1 cellular context compared by ENCODE assay signal in the genomic region with DNA sequence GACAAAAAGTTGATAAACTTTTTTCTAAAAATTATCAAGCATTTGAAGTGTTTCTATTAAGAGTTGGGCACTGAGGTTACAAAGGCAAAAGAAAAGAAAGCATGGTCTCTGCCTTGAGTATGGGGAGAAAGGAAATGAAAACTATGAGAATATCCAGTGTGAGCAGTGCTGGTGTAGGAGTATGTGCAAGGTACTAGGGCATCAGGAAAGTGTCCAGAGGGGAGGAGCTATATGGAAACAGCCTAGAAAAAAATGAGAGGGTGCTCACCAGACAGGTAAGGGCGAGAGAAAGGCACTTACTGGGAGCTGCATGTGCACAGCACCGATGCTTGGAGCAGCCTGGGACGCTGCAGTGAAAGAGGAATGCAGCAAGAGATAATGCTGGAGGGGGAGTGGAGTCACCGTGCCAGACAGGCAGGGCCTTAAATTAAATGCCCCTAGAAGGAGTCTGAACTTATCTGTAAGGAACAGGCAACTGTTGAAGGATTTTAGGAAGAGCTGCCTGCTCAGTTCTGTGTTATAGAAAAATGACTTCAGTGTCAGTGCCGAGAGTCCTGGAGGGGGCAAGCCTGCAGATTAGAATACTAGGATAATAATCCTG.
TF ChIP-seq lines count a peak whose summit lies in the region.

No MANE protein-coding gene starts in this region.

TF ChIP-seq in K562, 482 proteins besides CTCF, POLR2A, EP300 and RAD21 (continued from another document and continues in another):
- TF ChIP-seq CC2D1A (IDR thresholded peaks at IDR 0.05) (peak; percentile 73; the same call in 1 of the 2 replicates), RBFOX2 (IDR thresholded peaks at IDR 0.05; ENCODE audit: low read depth, low read length) (no peak), TEAD4 (IDR thresholded peaks at IDR 0.05; ENCODE audit: low read length) (peak; percentile 89), TEAD4 (CRISPR knock-in tag; IDR thresholded peaks at IDR 0.05; ENCODE audit: borderline replicate concordance) (no peak), HIVEP1 (CRISPR knock-in tag; IDR thresholded peaks at IDR 0.05) (no peak), ZNF282 (CRISPR knock-in tag; IDR thresholded peaks at IDR 0.05) (no peak), BHLHE40 (IDR thresholded peaks at IDR 0.05; ENCODE audit: low read length) (peak; percentile 36; the same call in 1 of the 2 replicates), CTBP1 (IDR thresholded peaks at IDR 0.05; ENCODE audit: borderline replicate concordance) (peak; percentile 46; the same call in 1 of the 2 replicates), ZNF76 (CRISPR knock-in tag; IDR thresholded peaks at IDR 0.05; ENCODE audit: borderline replicate concordance) (no peak), ZNF134 (CRISPR knock-in tag; conservative IDR thresholded peaks at IDR 0.05) (no peak), PHB2 (IDR thresholded peaks at IDR 0.05; ENCODE audit: low read depth) (peak; percentile 37; the same call in 1 of the 2 replicates), KDM1A (IDR thresholded peaks at IDR 0.05) (peak; percentile 80 to 85), MEIS2 (IDR thresholded peaks at IDR 0.05; ENCODE audit: partially characterized antibody) (peak; percentile 88), PHF21A (IDR thresholded peaks at IDR 0.05; ENCODE audit: borderline replicate concordance, low read depth) (0 out of 2 replicates have a peak, but pooled peaks have one; percentile 28), KLF10 (CRISPR knock-in tag; IDR thresholded peaks at IDR 0.05) (no peak), HDAC1 (IDR thresholded peaks at IDR 0.05) (peak in 1 of 2 experiments; percentile 67; a peak in 1 of 4 replicates), PML (IDR thresholded peaks at IDR 0.05; ENCODE audit: low read length) (peak; percentile 44; the same call in 1 of the 2 replicates), ARID1B (IDR thresholded peaks at IDR 0.05) (peak; percentile 93), ZNF436 (CRISPR knock-in tag; IDR thresholded peaks at IDR 0.05) (no peak), POLR2AphosphoS5 (IDR thresholded peaks at IDR 0.05; ENCODE audit: control insufficient read depth, insufficient read depth, low read depth, low read length) (peak; percentile 81), ADNP (tag; IDR thresholded peaks at IDR 0.05) (no peak), POLR3G (IDR thresholded peaks at IDR 0.05; ENCODE audit: extremely low read depth, insufficient read length, insufficient replicate concordance) (no peak), MTA2 (IDR thresholded peaks at IDR 0.05; ENCODE audit: low read depth) (peak; percentile 81), FUS (optimal IDR thresholded peaks at IDR 0.05; ENCODE audit: low read depth, low read length) (no peak), CBFA2T3 (IDR thresholded peaks at IDR 0.05) (peak; percentile 96), STAG1 (CRISPR knock-in tag; IDR thresholded peaks at IDR 0.05; ENCODE audit: borderline replicate concordance) (no peak), NCOR1 (IDR thresholded peaks at IDR 0.05) (peak; percentile 89), ELF2 (CRISPR knock-in tag; IDR thresholded peaks at IDR 0.05) (no peak), SRSF3 (IDR thresholded peaks at IDR 0.05; ENCODE audit: insufficient read depth, low read length) (no peak), ZNF77 (CRISPR knock-in tag; IDR thresholded peaks at IDR 0.05) (no peak), JUND (IDR thresholded peaks at IDR 0.05; ENCODE audit: borderline replicate concordance, low read depth, low read length) (no peak), JUND (tag; IDR thresholded peaks at IDR 0.05; ENCODE audit: borderline replicate concordance, low read depth, low read length) (peak; percentile 8; the same call in 1 of the 3 replicates), RCOR1 (IDR thresholded peaks at IDR 0.05; ENCODE audit: borderline replicate concordance in 1 of 2, low read depth in 2 of 2, low read length in 2 of 2) (0 out of 4 replicates have a peak, but pooled peaks of 1 of the 2 experiments have one; percentile 45), HDAC3 (IDR thresholded peaks at IDR 0.05; ENCODE audit: borderline replicate concordance, partially characterized antibody) (no peak), ZKSCAN1 (IDR thresholded peaks at IDR 0.05; ENCODE audit: low read depth, low read length) (peak; percentile 45; the same call in 1 of the 2 replicates), ETV1 (tag; conservative IDR thresholded peaks at IDR 0.05; ENCODE audit: low read depth) (no peak), CBX1 (IDR thresholded peaks at IDR 0.05; ENCODE audit: low read depth) (no peak), KLF16 (IDR thresholded peaks at IDR 0.05) (no peak; the same call in 1 of the 2 replicates)
- TF ChIP-seq, protein P1, sequence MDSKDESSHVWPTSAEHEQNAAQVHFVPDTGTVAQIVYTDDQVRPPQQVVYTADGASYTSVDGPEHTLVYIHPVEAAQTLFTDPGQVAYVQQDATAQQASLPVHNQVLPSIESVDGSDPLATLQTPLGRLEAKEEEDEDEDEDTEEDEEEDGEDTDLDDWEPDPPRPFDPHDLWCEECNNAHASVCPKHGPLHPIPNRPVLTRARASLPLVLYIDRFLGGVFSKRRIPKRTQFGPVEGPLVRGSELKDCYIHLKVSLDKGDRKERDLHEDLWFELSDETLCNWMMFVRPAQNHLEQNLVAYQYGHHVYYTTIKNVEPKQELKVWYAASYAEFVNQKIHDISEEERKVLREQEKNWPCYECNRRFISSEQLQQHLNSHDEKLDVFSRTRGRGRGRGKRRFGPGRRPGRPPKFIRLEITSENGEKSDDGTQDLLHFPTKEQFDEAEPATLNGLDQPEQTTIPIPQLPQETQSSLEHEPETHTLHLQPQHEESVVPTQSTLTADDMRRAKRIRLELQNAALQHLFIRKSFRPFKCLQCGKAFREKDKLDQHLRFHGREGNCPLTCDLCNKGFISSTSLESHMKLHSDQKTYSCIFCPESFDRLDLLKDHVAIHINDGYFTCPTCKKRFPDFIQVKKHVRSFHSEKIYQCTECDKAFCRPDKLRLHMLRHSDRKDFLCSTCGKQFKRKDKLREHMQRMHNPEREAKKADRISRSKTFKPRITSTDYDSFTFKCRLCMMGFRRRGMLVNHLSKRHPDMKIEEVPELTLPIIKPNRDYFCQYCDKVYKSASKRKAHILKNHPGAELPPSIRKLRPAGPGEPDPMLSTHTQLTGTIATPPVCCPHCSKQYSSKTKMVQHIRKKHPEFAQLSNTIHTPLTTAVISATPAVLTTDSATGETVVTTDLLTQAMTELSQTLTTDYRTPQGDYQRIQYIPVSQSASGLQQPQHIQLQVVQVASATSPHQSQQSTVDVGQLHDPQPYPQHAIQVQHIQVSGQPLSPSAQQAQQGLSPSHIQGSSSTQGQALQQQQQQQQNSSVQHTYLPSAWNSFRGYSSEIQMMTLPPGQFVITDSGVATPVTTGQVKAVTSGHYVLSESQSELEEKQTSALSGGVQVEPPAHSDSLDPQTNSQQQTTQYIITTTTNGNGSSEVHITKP (IDR thresholded peaks at IDR 0.05; ENCODE audit: partially characterized antibody) = peak; percentile 53
- TF ChIP-seq, protein P2, sequence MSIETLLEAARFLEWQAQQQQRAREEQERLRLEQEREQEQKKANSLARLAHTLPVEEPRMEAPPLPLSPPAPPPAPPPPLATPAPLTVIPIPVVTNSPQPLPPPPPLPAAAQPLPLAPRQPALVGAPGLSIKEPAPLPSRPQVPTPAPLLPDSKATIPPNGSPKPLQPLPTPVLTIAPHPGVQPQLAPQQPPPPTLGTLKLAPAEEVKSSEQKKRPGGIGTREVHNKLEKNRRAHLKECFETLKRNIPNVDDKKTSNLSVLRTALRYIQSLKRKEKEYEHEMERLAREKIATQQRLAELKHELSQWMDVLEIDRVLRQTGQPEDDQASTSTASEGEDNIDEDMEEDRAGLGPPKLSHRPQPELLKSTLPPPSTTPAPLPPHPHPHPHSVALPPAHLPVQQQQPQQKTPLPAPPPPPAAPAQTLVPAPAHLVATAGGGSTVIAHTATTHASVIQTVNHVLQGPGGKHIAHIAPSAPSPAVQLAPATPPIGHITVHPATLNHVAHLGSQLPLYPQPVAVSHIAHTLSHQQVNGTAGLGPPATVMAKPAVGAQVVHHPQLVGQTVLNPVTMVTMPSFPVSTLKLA (conservative IDR thresholded peaks at IDR 0.05) = no peak
- TF ChIP-seq, protein P3, sequence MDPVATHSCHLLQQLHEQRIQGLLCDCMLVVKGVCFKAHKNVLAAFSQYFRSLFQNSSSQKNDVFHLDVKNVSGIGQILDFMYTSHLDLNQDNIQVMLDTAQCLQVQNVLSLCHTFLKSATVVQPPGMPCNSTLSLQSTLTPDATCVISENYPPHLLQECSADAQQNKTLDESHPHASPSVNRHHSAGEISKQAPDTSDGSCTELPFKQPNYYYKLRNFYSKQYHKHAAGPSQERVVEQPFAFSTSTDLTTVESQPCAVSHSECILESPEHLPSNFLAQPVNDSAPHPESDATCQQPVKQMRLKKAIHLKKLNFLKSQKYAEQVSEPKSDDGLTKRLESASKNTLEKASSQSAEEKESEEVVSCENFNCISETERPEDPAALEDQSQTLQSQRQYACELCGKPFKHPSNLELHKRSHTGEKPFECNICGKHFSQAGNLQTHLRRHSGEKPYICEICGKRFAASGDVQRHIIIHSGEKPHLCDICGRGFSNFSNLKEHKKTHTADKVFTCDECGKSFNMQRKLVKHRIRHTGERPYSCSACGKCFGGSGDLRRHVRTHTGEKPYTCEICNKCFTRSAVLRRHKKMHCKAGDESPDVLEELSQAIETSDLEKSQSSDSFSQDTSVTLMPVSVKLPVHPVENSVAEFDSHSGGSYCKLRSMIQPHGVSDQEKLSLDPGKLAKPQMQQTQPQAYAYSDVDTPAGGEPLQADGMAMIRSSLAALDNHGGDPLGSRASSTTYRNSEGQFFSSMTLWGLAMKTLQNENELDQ (CRISPR knock-in tag; IDR thresholded peaks at IDR 0.05; ENCODE audit: borderline replicate concordance) = no peak
- TF ChIP-seq, protein P4, sequence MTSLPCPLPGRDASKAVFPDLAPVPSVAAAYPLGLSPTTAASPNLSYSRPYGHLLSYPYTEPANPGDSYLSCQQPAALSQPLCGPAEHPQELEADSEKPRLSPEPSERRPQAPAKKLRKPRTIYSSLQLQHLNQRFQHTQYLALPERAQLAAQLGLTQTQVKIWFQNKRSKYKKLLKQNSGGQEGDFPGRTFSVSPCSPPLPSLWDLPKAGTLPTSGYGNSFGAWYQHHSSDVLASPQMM (CRISPR knock-in tag; IDR thresholded peaks at IDR 0.05) = no peak
- TF ChIP-seq, protein P5, sequence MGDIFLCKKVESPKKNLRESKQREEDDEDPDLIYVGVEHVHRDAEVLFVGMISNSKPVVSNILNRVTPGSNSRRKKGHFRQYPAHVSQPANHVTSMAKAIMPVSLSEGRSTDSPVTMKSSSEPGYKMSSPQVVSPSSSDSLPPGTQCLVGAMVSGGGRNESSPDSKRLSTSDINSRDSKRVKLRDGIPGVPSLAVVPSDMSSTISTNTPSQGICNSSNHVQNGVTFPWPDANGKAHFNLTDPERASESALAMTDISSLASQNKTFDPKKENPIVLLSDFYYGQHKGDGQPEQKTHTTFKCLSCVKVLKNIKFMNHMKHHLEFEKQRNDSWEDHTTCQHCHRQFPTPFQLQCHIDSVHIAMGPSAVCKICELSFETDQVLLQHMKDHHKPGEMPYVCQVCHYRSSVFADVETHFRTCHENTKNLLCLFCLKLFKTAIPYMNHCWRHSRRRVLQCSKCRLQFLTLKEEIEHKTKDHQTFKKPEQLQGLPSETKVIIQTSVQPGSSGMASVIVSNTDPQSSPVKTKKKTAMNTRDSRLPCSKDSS (IDR thresholded peaks at IDR 0.05; ENCODE audit: low read depth, partially characterized antibody) = no peak
- TF ChIP-seq, protein P6, sequence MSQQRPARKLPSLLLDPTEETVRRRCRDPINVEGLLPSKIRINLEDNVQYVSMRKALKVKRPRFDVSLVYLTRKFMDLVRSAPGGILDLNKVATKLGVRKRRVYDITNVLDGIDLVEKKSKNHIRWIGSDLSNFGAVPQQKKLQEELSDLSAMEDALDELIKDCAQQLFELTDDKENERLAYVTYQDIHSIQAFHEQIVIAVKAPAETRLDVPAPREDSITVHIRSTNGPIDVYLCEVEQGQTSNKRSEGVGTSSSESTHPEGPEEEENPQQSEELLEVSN (IDR thresholded peaks at IDR 0.05; ENCODE audit: borderline replicate concordance in 1 of 2, extremely low read depth in 1 of 2, insufficient read depth in 1 of 2, insufficient read length in 1 of 2, low read depth in 1 of 2, low read length in 1 of 2, poor library complexity in 1 of 2, severe bottlenecking in 1 of 2) = peak in 1 of 2 experiments; percentile 12
- TF ChIP-seq, protein P7, sequence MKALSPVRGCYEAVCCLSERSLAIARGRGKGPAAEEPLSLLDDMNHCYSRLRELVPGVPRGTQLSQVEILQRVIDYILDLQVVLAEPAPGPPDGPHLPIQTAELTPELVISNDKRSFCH (CRISPR knock-in tag; IDR thresholded peaks at IDR 0.05) = no peak
- TF ChIP-seq, protein P7 (tag; IDR thresholded peaks at IDR 0.05) = no peak
- TF ChIP-seq, protein P8, sequence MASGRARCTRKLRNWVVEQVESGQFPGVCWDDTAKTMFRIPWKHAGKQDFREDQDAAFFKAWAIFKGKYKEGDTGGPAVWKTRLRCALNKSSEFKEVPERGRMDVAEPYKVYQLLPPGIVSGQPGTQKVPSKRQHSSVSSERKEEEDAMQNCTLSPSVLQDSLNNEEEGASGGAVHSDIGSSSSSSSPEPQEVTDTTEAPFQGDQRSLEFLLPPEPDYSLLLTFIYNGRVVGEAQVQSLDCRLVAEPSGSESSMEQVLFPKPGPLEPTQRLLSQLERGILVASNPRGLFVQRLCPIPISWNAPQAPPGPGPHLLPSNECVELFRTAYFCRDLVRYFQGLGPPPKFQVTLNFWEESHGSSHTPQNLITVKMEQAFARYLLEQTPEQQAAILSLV (tag; IDR thresholded peaks at IDR 0.05) = no peak
- TF ChIP-seq, protein P9, sequence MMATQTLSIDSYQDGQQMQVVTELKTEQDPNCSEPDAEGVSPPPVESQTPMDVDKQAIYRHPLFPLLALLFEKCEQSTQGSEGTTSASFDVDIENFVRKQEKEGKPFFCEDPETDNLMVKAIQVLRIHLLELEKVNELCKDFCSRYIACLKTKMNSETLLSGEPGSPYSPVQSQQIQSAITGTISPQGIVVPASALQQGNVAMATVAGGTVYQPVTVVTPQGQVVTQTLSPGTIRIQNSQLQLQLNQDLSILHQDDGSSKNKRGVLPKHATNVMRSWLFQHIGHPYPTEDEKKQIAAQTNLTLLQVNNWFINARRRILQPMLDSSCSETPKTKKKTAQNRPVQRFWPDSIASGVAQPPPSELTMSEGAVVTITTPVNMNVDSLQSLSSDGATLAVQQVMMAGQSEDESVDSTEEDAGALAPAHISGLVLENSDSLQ (IDR thresholded peaks at IDR 0.05) = peak; percentile 51; the same call in 1 of the 2 replicates
